8 cellular contexts compared by ENCODE assay signal in genomic region chr15:94238539-94239118, GRCh38. TPM values are rescaled to one million over a fixed set of nuclear protein-coding genes. Genes with fewer than 3 reads are reported as not detected.
DNase-seq lines count a peak whose midpoint lies in the region; ATAC-seq and TF ChIP-seq lines count a peak whose summit lies in the region.

No MANE protein-coding gene starts in this region.

- peak; percentile 80 for ATAC-seq in GM18867 (IDR thresholded peaks at IDR 0.05; ENCODE audit: unreplicated experiment)
- ATAC-seq in GM21723 (IDR thresholded peaks at IDR 0.05; ENCODE audit: unreplicated experiment) = peak; percentile 69
- peak; percentile 72 for ATAC-seq in HG03575 (IDR thresholded peaks at IDR 0.05; ENCODE audit: extremely low read depth, insufficient number of reproducible peaks, low FRiP score, unreplicated experiment)
- ATAC-seq in esophagus mucosa = no peak

- H3K27ac ChIP-seq in epithelial cell of prostate = peak overlapping the region; percentile 68

- no peak for DNase-seq in epithelial cell of prostate (ENCODE audit: low read depth, low spot score)
- DNase-seq in retina = no peak
- DNase-seq in GM13977 (ENCODE audit: low spot score) = no peak
- no peak for DNase-seq in NCI-H2107 (lab: John Stamatoyannopoulos, UW)

- no peak for TF ChIP-seq CTCF in GM13977 (IDR thresholded peaks at IDR 0.05; ENCODE audit: extremely low read depth, insufficient read depth, missing control alignments)

- in situ Hi-C loops in GM13977 (cut with MboI; ENCODE audit: low pct_unique_long_range_greater_than_20kb, low sequenced_read_pairs, unreplicated experiment) = no loop called here

RNA-seq across cellular contexts. Expression of gene MCTP2, which starts 7.3 kb away (rescaled TPM):
- 14.6 TPM for total RNA-seq in esophagus mucosa
